22 cellular contexts compared by ENCODE assay signal in genomic region chr3:157232146-157232545, GRCh38.
"Had no signal": no experiment of that assay in that cellular context is flagged by ENCODE, and none has a peak within 500 bp of the region (broad histone marks: within the 10 kb centered on the region; RNA-seq: fewer than 3 reads in every experiment).

No MANE protein-coding gene starts in this region.

- FAIRE-seq: keratinocyte had no signal

- H3K4me3 ChIP-seq: esophagus squamous epithelium, left ventricle myocardium inferior, lower lobe of right lung, psoas muscle, right lobe of liver, spleen, testis, tibial nerve had no signal

- H3K27ac ChIP-seq: esophagus squamous epithelium, foreskin keratinocyte, left ventricle myocardium inferior, lower lobe of right lung, psoas muscle, right lobe of liver, spleen, testis, tibial nerve had no signal

- H3K9me3 ChIP-seq: esophagus squamous epithelium, left ventricle myocardium inferior, lower lobe of right lung, psoas muscle, right lobe of liver, spleen, testis, tibial nerve had no signal

- H3K4me1 ChIP-seq: esophagus squamous epithelium, foreskin keratinocyte, left ventricle myocardium inferior, lower lobe of right lung, psoas muscle, right lobe of liver, spleen, testis, tibial nerve had no signal

- H3K27me3 ChIP-seq: esophagus squamous epithelium, right lobe of liver, spleen, testis, tibial nerve had no signal

- DNase-seq: cortex of kidney; effector memory CD8-positive, alpha-beta T cell; esophagus squamous epithelium; immature natural killer cell; left cardiac atrium; left ventricle myocardium inferior; lower lobe of right lung; midbrain; nephron progenitor cell; psoas muscle; retina; right lobe of liver; spleen; stimulated activated CD4-positive, alpha-beta T cell treated with anti-CD3 and anti-CD28 coated beads, Interleukin-15, amount 100 ng/mL, for 24 hours; stimulated activated CD4-positive, alpha-beta T cell treated with anti-CD3 and anti-CD28 coated beads, Interleukin-1b, Interleukin-23, amount 100 ng/mL, for 48 hours; stimulated activated CD4-positive, alpha-beta T cell treated with anti-CD3 and anti-CD28 coated beads, Interleukin-4, amount 100 ng/mL, for 24 hours; stimulated activated naive B cell treated with anti-CD40 and anti-IgM and Interleukin-4, amounts not matched to agents 10 μg/mL and 1 μg/mL and 100 μg/mL, for 72 hours; stimulated activated naive CD8-positive, alpha-beta T cell treated with anti-CD3 and anti-CD28 coated beads, Interleukin-15, amount 100 ng/mL, for 72 hours; testis had no signal

- H3K36me3 ChIP-seq: esophagus squamous epithelium, left ventricle myocardium inferior, lower lobe of right lung, right lobe of liver, spleen, tibial nerve had no signal
